ENCODE assay signal across 1 cellular context in the genomic region with DNA sequence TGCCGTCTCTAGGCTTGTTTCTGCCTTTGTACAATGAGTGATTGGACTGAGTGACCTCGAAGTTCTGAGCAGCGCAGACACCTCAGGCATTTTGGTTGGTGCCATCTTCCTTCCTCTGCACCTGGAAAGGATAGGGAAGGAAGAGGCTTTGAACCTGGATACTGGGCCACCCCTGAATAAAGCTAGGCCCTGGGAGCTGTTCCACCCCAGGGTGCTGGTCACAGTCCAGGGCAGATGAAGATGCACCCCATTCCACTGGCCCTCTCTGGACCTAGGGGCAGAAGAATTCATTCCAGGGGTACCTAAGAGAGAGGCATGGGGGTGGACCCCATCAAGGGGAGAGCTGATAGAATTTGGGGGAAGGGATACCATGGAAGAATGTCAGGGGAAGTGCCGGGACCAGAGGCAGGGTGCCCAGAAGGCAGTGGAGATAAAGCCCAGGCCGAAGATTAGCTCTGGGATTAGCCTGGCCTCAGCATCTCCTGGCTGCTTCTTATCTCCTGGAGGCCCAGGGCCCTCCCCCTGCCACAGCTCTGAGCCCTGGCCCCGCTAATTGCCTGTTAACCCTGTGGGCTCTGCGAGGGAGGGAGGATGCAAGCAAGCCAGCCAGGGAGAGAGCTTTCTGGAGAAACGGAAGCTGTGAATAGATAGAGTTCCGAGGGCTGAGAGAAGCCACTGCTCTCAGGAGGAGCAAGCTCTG.
TF ChIP-seq lines count a peak whose summit lies in the region.

No MANE protein-coding gene starts in this region.

TF ChIP-seq in SK-N-SH, 30 proteins besides CTCF, POLR2A, EP300 and RAD21:
- TF ChIP-seq JUND (IDR thresholded peaks at IDR 0.05), result no peak
- TF ChIP-seq EZH2phosphoT487 (IDR thresholded peaks at IDR 0.05; ENCODE audit: borderline replicate concordance, low read depth), result no peak
- TF ChIP-seq, protein P1, sequence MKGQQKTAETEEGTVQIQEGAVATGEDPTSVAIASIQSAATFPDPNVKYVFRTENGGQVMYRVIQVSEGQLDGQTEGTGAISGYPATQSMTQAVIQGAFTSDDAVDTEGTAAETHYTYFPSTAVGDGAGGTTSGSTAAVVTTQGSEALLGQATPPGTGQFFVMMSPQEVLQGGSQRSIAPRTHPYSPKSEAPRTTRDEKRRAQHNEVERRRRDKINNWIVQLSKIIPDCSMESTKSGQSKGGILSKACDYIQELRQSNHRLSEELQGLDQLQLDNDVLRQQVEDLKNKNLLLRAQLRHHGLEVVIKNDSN (IDR thresholded peaks at IDR 0.05; ENCODE audit: borderline replicate concordance, low read depth), result no peak
- TF ChIP-seq TAF1 (IDR thresholded peaks at IDR 0.05; ENCODE audit: borderline replicate concordance, low read depth, low read length), result no peak
- TF ChIP-seq GABPA (IDR thresholded peaks at IDR 0.05; ENCODE audit: low read depth), result no peak
- TF ChIP-seq CHD2 (IDR thresholded peaks at IDR 0.05; ENCODE audit: low read length, partially characterized antibody), result peak; percentile 83
- no peak for TF ChIP-seq SIN3A (IDR thresholded peaks at IDR 0.05; ENCODE audit: borderline replicate concordance, low read depth, low read length)
- peak; percentile 89 for TF ChIP-seq RCOR1 (IDR thresholded peaks at IDR 0.05; ENCODE audit: low read length)
- TF ChIP-seq FOXJ3 (CRISPR knock-in tag; IDR thresholded peaks at IDR 0.05), result peak; percentile 86
- TF ChIP-seq RXRA (IDR thresholded peaks at IDR 0.05; ENCODE audit: borderline replicate concordance, low read depth), result no peak
- no peak for TF ChIP-seq YY1 (IDR thresholded peaks at IDR 0.05; ENCODE audit: low read depth)
- TF ChIP-seq, protein P2, sequence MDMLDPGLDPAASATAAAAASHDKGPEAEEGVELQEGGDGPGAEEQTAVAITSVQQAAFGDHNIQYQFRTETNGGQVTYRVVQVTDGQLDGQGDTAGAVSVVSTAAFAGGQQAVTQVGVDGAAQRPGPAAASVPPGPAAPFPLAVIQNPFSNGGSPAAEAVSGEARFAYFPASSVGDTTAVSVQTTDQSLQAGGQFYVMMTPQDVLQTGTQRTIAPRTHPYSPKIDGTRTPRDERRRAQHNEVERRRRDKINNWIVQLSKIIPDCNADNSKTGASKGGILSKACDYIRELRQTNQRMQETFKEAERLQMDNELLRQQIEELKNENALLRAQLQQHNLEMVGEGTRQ (IDR thresholded peaks at IDR 0.05; ENCODE audit: borderline replicate concordance, low read depth, low read length), result no peak
- TF ChIP-seq TEAD4 (IDR thresholded peaks at IDR 0.05; ENCODE audit: borderline replicate concordance, insufficient read depth), result no peak
- no peak for TF ChIP-seq TCF12 (IDR thresholded peaks at IDR 0.05)
- peak; percentile 99 for TF ChIP-seq GATA2 (CRISPR knock-in tag; IDR thresholded peaks at IDR 0.05)
- no peak for TF ChIP-seq NFIC (IDR thresholded peaks at IDR 0.05; ENCODE audit: borderline replicate concordance)
- TF ChIP-seq, protein P3, sequence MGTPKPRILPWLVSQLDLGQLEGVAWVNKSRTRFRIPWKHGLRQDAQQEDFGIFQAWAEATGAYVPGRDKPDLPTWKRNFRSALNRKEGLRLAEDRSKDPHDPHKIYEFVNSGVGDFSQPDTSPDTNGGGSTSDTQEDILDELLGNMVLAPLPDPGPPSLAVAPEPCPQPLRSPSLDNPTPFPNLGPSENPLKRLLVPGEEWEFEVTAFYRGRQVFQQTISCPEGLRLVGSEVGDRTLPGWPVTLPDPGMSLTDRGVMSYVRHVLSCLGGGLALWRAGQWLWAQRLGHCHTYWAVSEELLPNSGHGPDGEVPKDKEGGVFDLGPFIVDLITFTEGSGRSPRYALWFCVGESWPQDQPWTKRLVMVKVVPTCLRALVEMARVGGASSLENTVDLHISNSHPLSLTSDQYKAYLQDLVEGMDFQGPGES (IDR thresholded peaks at IDR 0.05; ENCODE audit: low read depth, low read length), result no peak
- TF ChIP-seq MEF2A (IDR thresholded peaks at IDR 0.05; ENCODE audit: borderline replicate concordance, low read depth), result no peak
- no peak for TF ChIP-seq FOXM1 (IDR thresholded peaks at IDR 0.05; ENCODE audit: low read depth)
- TF ChIP-seq, protein P4, sequence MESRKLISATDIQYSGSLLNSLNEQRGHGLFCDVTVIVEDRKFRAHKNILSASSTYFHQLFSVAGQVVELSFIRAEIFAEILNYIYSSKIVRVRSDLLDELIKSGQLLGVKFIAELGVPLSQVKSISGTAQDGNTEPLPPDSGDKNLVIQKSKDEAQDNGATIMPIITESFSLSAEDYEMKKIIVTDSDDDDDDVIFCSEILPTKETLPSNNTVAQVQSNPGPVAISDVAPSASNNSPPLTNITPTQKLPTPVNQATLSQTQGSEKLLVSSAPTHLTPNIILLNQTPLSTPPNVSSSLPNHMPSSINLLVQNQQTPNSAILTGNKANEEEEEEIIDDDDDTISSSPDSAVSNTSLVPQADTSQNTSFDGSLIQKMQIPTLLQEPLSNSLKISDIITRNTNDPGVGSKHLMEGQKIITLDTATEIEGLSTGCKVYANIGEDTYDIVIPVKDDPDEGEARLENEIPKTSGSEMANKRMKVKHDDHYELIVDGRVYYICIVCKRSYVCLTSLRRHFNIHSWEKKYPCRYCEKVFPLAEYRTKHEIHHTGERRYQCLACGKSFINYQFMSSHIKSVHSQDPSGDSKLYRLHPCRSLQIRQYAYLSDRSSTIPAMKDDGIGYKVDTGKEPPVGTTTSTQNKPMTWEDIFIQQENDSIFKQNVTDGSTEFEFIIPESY (IDR thresholded peaks at IDR 0.05; ENCODE audit: borderline replicate concordance, low read depth), result no peak
- no peak for TF ChIP-seq FOSL2 (IDR thresholded peaks at IDR 0.05; ENCODE audit: borderline replicate concordance, low read depth)
- TF ChIP-seq SMC3 (IDR thresholded peaks at IDR 0.05; ENCODE audit: low read depth, low read length), result peak; percentile 22; the same call in 1 of the 2 replicates
- no peak for TF ChIP-seq NRF1 (IDR thresholded peaks at IDR 0.05; ENCODE audit: low read depth, low read length)
- no peak for TF ChIP-seq ELF1 (IDR thresholded peaks at IDR 0.05)
- 0 out of 2 replicates have a peak, but pooled peaks have one; percentile 66 for TF ChIP-seq MXI1 (IDR thresholded peaks at IDR 0.05; ENCODE audit: low read depth, low read length)
- no peak for TF ChIP-seq RFX5 (IDR thresholded peaks at IDR 0.05; ENCODE audit: low read length)
- TF ChIP-seq POLR2AphosphoS5 (IDR thresholded peaks at IDR 0.05; ENCODE audit: low read depth, low read length), result no peak
- TF ChIP-seq, protein P5, sequence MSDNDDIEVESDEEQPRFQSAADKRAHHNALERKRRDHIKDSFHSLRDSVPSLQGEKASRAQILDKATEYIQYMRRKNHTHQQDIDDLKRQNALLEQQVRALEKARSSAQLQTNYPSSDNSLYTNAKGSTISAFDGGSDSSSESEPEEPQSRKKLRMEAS (IDR thresholded peaks at IDR 0.05; ENCODE audit: low read depth), result no peak
- TF ChIP-seq, protein P6, sequence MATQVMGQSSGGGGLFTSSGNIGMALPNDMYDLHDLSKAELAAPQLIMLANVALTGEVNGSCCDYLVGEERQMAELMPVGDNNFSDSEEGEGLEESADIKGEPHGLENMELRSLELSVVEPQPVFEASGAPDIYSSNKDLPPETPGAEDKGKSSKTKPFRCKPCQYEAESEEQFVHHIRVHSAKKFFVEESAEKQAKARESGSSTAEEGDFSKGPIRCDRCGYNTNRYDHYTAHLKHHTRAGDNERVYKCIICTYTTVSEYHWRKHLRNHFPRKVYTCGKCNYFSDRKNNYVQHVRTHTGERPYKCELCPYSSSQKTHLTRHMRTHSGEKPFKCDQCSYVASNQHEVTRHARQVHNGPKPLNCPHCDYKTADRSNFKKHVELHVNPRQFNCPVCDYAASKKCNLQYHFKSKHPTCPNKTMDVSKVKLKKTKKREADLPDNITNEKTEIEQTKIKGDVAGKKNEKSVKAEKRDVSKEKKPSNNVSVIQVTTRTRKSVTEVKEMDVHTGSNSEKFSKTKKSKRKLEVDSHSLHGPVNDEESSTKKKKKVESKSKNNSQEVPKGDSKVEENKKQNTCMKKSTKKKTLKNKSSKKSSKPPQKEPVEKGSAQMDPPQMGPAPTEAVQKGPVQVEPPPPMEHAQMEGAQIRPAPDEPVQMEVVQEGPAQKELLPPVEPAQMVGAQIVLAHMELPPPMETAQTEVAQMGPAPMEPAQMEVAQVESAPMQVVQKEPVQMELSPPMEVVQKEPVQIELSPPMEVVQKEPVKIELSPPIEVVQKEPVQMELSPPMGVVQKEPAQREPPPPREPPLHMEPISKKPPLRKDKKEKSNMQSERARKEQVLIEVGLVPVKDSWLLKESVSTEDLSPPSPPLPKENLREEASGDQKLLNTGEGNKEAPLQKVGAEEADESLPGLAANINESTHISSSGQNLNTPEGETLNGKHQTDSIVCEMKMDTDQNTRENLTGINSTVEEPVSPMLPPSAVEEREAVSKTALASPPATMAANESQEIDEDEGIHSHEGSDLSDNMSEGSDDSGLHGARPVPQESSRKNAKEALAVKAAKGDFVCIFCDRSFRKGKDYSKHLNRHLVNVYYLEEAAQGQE (IDR thresholded peaks at IDR 0.05; ENCODE audit: low read depth, low read length), result peak; percentile 69
- TF ChIP-seq, protein P7, sequence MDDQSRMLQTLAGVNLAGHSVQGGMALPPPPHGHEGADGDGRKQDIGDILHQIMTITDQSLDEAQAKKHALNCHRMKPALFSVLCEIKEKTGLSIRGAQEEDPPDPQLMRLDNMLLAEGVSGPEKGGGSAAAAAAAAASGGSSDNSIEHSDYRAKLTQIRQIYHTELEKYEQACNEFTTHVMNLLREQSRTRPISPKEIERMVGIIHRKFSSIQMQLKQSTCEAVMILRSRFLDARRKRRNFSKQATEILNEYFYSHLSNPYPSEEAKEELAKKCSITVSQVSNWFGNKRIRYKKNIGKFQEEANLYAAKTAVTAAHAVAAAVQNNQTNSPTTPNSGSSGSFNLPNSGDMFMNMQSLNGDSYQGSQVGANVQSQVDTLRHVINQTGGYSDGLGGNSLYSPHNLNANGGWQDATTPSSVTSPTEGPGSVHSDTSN (IDR thresholded peaks at IDR 0.05), result no peak
